ENCODE assay signal across 8 cellular contexts in genomic region chr11:60915250-60915914, GRCh38. TPM values are rescaled to one million over a fixed set of nuclear protein-coding genes. Genes with fewer than 3 reads are reported as not detected.
DNase-seq lines count a peak whose midpoint lies in the region; ATAC-seq and TF ChIP-seq lines count a peak whose summit lies in the region.

No MANE protein-coding gene starts in this region.

- H2AFZ ChIP-seq in KMS-11 (ENCODE audit: low read depth), result peak overlapping the region; percentile 81; the same call in 1 of the 2 replicates

- DNase-seq in DMS 273 treated with DMSO at 0.1 percent for 48 hours (lab: John Stamatoyannopoulos, UW) (peak; percentile 42), cerebellar cortex (ENCODE audit: low spot score) (peak; percentile 63), left lung (peak; percentile 80 to 85), NCI-H1436 treated with DMSO at 0.1 percent for 48 hours (lab: John Stamatoyannopoulos, UW) (no peak)
- DNase-seq in activated CD4-positive, CD25-positive, alpha-beta regulatory T cell (lab: John Stamatoyannopoulos, UW), result peak in 3 of 4 experiments; percentile 47 to 52 (median 50)
- DNase-seq in stimulated activated CD4-positive, alpha-beta T cell treated with anti-CD3 and anti-CD28 coated beads, Interleukin-4, amount 100 ng/mL, for 48 hours (ENCODE audit: low read depth in 2 of 2), result peak; percentile 50 to 56

- intact Hi-C loops in left lung (cut with DNase I), result no loop called here

- H3K9ac ChIP-seq in KMS-11, result peak overlapping the region; percentile 74; the same call in 1 of the 2 replicates

- peak overlapping the region; percentile 66 for H3K4me2 ChIP-seq in KMS-11

- H3K9me3 ChIP-seq in left lung, result no peaks in the 10 kb centered on the region

- H3K27ac ChIP-seq in KMS-11 (peak overlapping the region; percentile 68), left lung (peak overlapping the region; percentile 88 to 94)

- H3K4me3 ChIP-seq in KMS-11 (IDR thresholded peaks at IDR 0.05; ENCODE audit: insufficient read depth, low read depth, low read length) (no peak overlapping the region), left lung (peak overlapping the region; percentile 73 to 74)

- H3K27me3 ChIP-seq in KMS-11 (ENCODE audit: insufficient read depth, low read depth) (no peaks in the 10 kb centered on the region), left lung (no peaks in the 10 kb centered on the region)

- H4K20me1 ChIP-seq in KMS-11 (ENCODE audit: insufficient read depth), result peaks cover 4% of the 10 kb centered on the region

- TF ChIP-seq CTCF in KMS-11 (conservative IDR thresholded peaks at IDR 0.05; ENCODE audit: low read depth, low read length) (peak; percentile 43), left lung (IDR thresholded peaks at IDR 0.05) (no peak)

- ATAC-seq in GM21423 (IDR thresholded peaks at IDR 0.05; ENCODE audit: unreplicated experiment), result peak; percentile 50
- ATAC-seq in left lung, result peak; percentile 67

- H3K36me3 ChIP-seq in KMS-11 (ENCODE audit: insufficient read depth), result no peaks in the 10 kb centered on the region
- peaks cover 0 to 10% of the 10 kb centered on the region in 2 donors for H3K36me3 ChIP-seq in left lung

- H3K4me1 ChIP-seq in KMS-11 (ENCODE audit: low read depth, poor library complexity, severe bottlenecking), result peaks cover 62% of the 10 kb centered on the region
- H3K4me1 ChIP-seq in left lung, result peaks cover 15 to 70% of the 10 kb centered on the region in 2 donors

- peaks cover 48% of the 10 kb centered on the region for H3K79me2 ChIP-seq in KMS-11 (ENCODE audit: insufficient read depth, low read depth)

RNA-seq across cellular contexts. Expression of gene TMEM109, which starts 1.4 kb away (rescaled TPM):
- 100 to 1,000 TPM; 105 to 130 TPM for total RNA-seq in left lung

RNA-seq across cellular contexts. Expression of gene TMEM132A, which starts 8.9 kb away (rescaled TPM):
- 10 to 100 TPM; 12.3 to 37.1 TPM for total RNA-seq in left lung

RNA-seq across cellular contexts. Expression of gene PRPF19, which starts 9.0 kb away (rescaled TPM):
- 10 to 100 TPM; 49.1 to 76.8 TPM for total RNA-seq in left lung

RNA-seq across cellular contexts. Expression of gene SLC15A3, which starts 36.6 kb away (rescaled TPM):
- 10 to 100 TPM; 60.4 to 96.4 TPM for total RNA-seq in left lung

RNA-seq across cellular contexts. Expression of gene ZP1, which starts 48.0 kb away (rescaled TPM):
- total RNA-seq in left lung, result not detected
